Comparison of ENCODE assay signal across 7 cellular contexts in the genomic region with DNA sequence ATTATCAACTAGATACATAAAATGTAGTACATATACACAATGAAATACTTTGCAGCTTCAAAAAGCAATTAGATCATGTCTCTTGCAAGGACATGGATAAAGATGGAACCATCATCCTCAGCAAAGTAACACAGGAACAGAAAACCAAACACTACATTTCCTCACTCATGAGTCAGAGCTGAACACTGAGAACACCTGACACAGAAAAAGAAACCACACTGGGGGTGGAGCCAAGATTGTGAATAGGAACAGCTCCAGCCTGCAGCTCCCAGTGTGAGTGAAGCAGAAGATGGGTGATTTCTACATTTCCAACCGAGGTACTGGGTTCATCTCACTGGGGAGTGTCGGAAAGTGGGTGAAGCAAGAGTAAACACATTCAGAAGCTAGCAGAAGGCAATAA.
A peak's percentile ranks its signal among the peaks of the same experiment; 100 is the strongest.
DNase-seq lines count a peak whose midpoint lies in the region; ATAC-seq and TF ChIP-seq lines count a peak whose summit lies in the region.
"Not testable (repeated sequence)": the region's sequence is repeated elsewhere in the genome, so short reads cannot be mapped to it uniquely, and the experiment has no call there.

No MANE protein-coding gene starts in this region.

- POLR2A ChIA-PET in CD4-positive, alpha-beta T cell (lab: Charles Lee); activated CD4-positive, alpha-beta T cell treated with anti-CD3 and anti-CD28 coated beads for 36 hours (lab: Charles Lee): not testable (repeated sequence)

- H3K27ac Mint-ChIP-seq in CD4-positive, alpha-beta T cell; activated CD4-positive, alpha-beta T cell treated with anti-CD3 and anti-CD28 coated beads for 36 hours: not testable (repeated sequence)

- intact Hi-C loops in CD4-positive, alpha-beta T cell (cut with DNase I, micrococcal nuclease); activated CD4-positive, alpha-beta T cell treated with anti-CD3 and anti-CD28 coated beads for 36 hours (cut with DNase I, micrococcal nuclease); Right ventricle myocardium superior (cut with DNase I): not testable (repeated sequence)

- not testable (repeated sequence) for DNase-seq in CD4-positive, alpha-beta T cell; activated CD4-positive, alpha-beta T cell treated with anti-CD3 and anti-CD28 coated beads for 36 hours; Right ventricle myocardium superior

- not testable (repeated sequence) for TF ChIP-seq CTCF in CD4-positive, alpha-beta T cell (IDR thresholded peaks at IDR 0.05)

- not testable (repeated sequence) for H3K27me3 ChIP-seq in CD4-positive, alpha-beta T cell (ENCODE audit: control insufficient read depth, insufficient read depth, low read length)

- not testable (repeated sequence) for H3K4me3 Mint-ChIP-seq in CD4-positive, alpha-beta T cell; activated CD4-positive, alpha-beta T cell treated with anti-CD3 and anti-CD28 coated beads for 36 hours

- not testable (repeated sequence) for H3K9me3 ChIP-seq in CD4-positive, alpha-beta T cell (ENCODE audit: control insufficient read depth, low read length)

- ATAC-seq in CD4-positive, alpha-beta T cell (ENCODE audit: poor library complexity), result peak; percentile 81
- ATAC-seq in GM19452 (IDR thresholded peaks at IDR 0.05; ENCODE audit: unreplicated experiment) (peak; percentile 72), GM21737 (IDR thresholded peaks at IDR 0.05; ENCODE audit: unreplicated experiment) (peak; percentile 62), HG02798 (IDR thresholded peaks at IDR 0.05; ENCODE audit: poor library complexity, unreplicated experiment) (peak; percentile 72), HG03439 (IDR thresholded peaks at IDR 0.05; ENCODE audit: unreplicated experiment) (peak; percentile 89), Right ventricle myocardium superior (ENCODE audit: poor library complexity) (peak; percentile 59)
- ATAC-seq in activated CD4-positive, alpha-beta T cell treated with anti-CD3 and anti-CD28 coated beads for 36 hours, result peak; percentile 75

- not testable (repeated sequence) for H3K27me3 Mint-ChIP-seq in CD4-positive, alpha-beta T cell; activated CD4-positive, alpha-beta T cell treated with anti-CD3 and anti-CD28 coated beads for 36 hours

- H3K27ac ChIP-seq in CD4-positive, alpha-beta T cell (ENCODE audit: low read depth, low read length), result not testable (repeated sequence)

- CTCF ChIA-PET in CD4-positive, alpha-beta T cell (lab: Charles Lee); activated CD4-positive, alpha-beta T cell treated with anti-CD3 and anti-CD28 coated beads for 36 hours (lab: Charles Lee): not testable (repeated sequence)

- H3K36me3 Mint-ChIP-seq in CD4-positive, alpha-beta T cell (ENCODE audit: low read depth); activated CD4-positive, alpha-beta T cell treated with anti-CD3 and anti-CD28 coated beads for 36 hours (ENCODE audit: low read depth): not testable (repeated sequence)

- H3K4me1 Mint-ChIP-seq in CD4-positive, alpha-beta T cell (ENCODE audit: low read depth); activated CD4-positive, alpha-beta T cell treated with anti-CD3 and anti-CD28 coated beads for 36 hours: not testable (repeated sequence)

- not testable (repeated sequence) for H3K9me3 Mint-ChIP-seq in CD4-positive, alpha-beta T cell; activated CD4-positive, alpha-beta T cell treated with anti-CD3 and anti-CD28 coated beads for 36 hours (ENCODE audit: low read depth)
